ENCODE assay signal across 1 cellular context in genomic region chr5:74452851-74453250, GRCh38.
TF ChIP-seq lines count a peak whose summit lies in the region.

No MANE protein-coding gene starts in this region.

TF ChIP-seq in HEK293, 187 proteins besides CTCF, POLR2A, EP300 and RAD21 (continued from another document):
- TF ChIP-seq PRDM10 (tag by site-specific recombination; IDR thresholded peaks at IDR 0.05), result 0 out of 2 replicates have a peak, but pooled peaks have one; percentile 18
